Comparison of ENCODE assay signal across 10 cellular contexts in genomic region chr1:25890249-25891034, GRCh38. TPM values are rescaled to one million over a fixed set of nuclear protein-coding genes. Genes with fewer than 3 reads are reported as not detected.
DNase-seq lines count a peak whose midpoint lies in the region; ATAC-seq, FAIRE-seq and TF ChIP-seq lines count a peak whose summit lies in the region.
"Had no signal": no experiment of that assay in that cellular context is flagged by ENCODE, and none has a peak within 500 bp of the region (broad histone marks: within the 10 kb centered on the region; RNA-seq: fewer than 3 reads in every experiment).

No MANE protein-coding gene starts in this region.

- peak; percentile 55 for FAIRE-seq in RCC 7860 (lab: Jason Lieb, UNC)

- no peak overlapping the region for H3K4me3 ChIP-seq in esophagus squamous epithelium
- no peak overlapping the region for H3K4me3 ChIP-seq in osteoblast (ENCODE audit: insufficient read depth, low read length)

- TF ChIP-seq POLR2A in esophagus squamous epithelium (IDR thresholded peaks at IDR 0.05), result peak in 1 of 4 donors; percentile 17

- H3K79me2 ChIP-seq in osteoblast (ENCODE audit: insufficient read depth, low read length), result no peaks in the 10 kb centered on the region

- H3K36me3 ChIP-seq in esophagus squamous epithelium (no peaks in the 10 kb centered on the region), osteoblast (ENCODE audit: insufficient read depth, low read length) (no peaks in the 10 kb centered on the region)

- H4K20me1 ChIP-seq in osteoblast (ENCODE audit: insufficient read depth, low read length), result no peaks in the 10 kb centered on the region

- H3K27ac ChIP-seq in esophagus squamous epithelium, result peak overlapping the region; percentile 71 to 87 (median 76)
- peak overlapping the region; percentile 23 for H3K27ac ChIP-seq in osteoblast (ENCODE audit: low read depth, low read length)

- peaks cover 22 to 55% (median 24%) of the 10 kb centered on the region in 3 donors for H3K4me1 ChIP-seq in esophagus squamous epithelium
- H3K4me1 ChIP-seq in osteoblast (ENCODE audit: insufficient read depth, low read length), result peaks cover 36% of the 10 kb centered on the region

- H3K9me3 ChIP-seq in esophagus squamous epithelium (no peaks in the 10 kb centered on the region), osteoblast (ENCODE audit: low read depth, low read length) (no peaks in the 10 kb centered on the region)

- no peak overlapping the region for H2AFZ ChIP-seq in osteoblast (ENCODE audit: low read length)

- no peaks in the 10 kb centered on the region for H3K27me3 ChIP-seq in esophagus squamous epithelium
- H3K27me3 ChIP-seq in osteoblast (ENCODE audit: insufficient read depth, low read length), result no peaks in the 10 kb centered on the region

- intact Hi-C loops in esophagus squamous epithelium (cut with DNase I), result no loop called here

- no peak overlapping the region for H3K4me2 ChIP-seq in osteoblast (ENCODE audit: insufficient read depth, low read length)

- 52 to 65% methylated on average over 4 to 10 of the region's 10 CpGs for WGBS in esophagus squamous epithelium, 2 donors

- TF ChIP-seq CTCF in esophagus squamous epithelium (IDR thresholded peaks at IDR 0.05) (no peak), osteoblast (IDR thresholded peaks at IDR 0.05; ENCODE audit: extremely low read depth, low read depth, low read length) (no peak)

- peak; percentile 30 for DNase-seq in DMS153 treated with DMSO at 0.1 percent for 48 hours (lab: John Stamatoyannopoulos, UW; ENCODE audit: unreplicated experiment)
- DNase-seq in RCC 7860 (ENCODE audit: low spot score), result peak; percentile 82
- DNase-seq in esophagus squamous epithelium (lab: John Stamatoyannopoulos, UW), result no peak
- no peak for DNase-seq in osteoblast (ENCODE audit: insufficient read length, low spot score, missing footprints)
- DNase-seq in ecto neural progenitor cell (ENCODE audit: low spot score), result no peak
- DNase-seq: activated naive CD4-positive, alpha-beta T cell treated with Interleukin-2 at 50 U/mL for 16 hours; NCI-H510A had no signal

- ATAC-seq in GM18511 (IDR thresholded peaks at IDR 0.05; ENCODE audit: unreplicated experiment) (no peak), HG03571 (IDR thresholded peaks at IDR 0.05; ENCODE audit: unreplicated experiment) (no peak), HG02588 (IDR thresholded peaks at IDR 0.05; ENCODE audit: unreplicated experiment) (no peak)

RNA-seq across cellular contexts. Expression of gene PAQR7, which starts 14.9 kb away (rescaled TPM):
- total RNA-seq in esophagus squamous epithelium, result 10 to 100 TPM in 3 of 4 donors, 1 to 10 TPM in 1; 6.6 to 18.3 (median 12.1) TPM
- total RNA-seq in osteoblast, result 9.8 and 11.2 TPM in 2 replicates

RNA-seq across cellular contexts. Expression of gene STMN1, which starts 15.8 kb away (rescaled TPM):
- total RNA-seq in esophagus squamous epithelium (10 to 100 TPM; 29.6 to 65.5 (median 42.7) TPM), osteoblast (34.7 and 35.1 TPM in 2 replicates)

RNA-seq across cellular contexts. Expression of gene AUNIP, which starts 31.2 kb away (rescaled TPM):
- 1 to 10 TPM; 1.3 to 5.4 (median 2.5) TPM for total RNA-seq in esophagus squamous epithelium
- total RNA-seq in osteoblast, result 0.72 and 0.88 TPM in 2 replicates

Comparison
In these comparisons a context has a peak if more than half of its experiments do, and no peak if none do; other contexts are left out.
1. DNase-seq: peak in DMS153 treated with DMSO at 0.1 percent for 48 hours (single experiment) and RCC 7860 (single experiment); none in esophagus squamous epithelium (single experiment), osteoblast (single experiment) and ecto neural progenitor cell (single experiment).